ENCODE assay signal across 25 cellular contexts in the genomic region with DNA sequence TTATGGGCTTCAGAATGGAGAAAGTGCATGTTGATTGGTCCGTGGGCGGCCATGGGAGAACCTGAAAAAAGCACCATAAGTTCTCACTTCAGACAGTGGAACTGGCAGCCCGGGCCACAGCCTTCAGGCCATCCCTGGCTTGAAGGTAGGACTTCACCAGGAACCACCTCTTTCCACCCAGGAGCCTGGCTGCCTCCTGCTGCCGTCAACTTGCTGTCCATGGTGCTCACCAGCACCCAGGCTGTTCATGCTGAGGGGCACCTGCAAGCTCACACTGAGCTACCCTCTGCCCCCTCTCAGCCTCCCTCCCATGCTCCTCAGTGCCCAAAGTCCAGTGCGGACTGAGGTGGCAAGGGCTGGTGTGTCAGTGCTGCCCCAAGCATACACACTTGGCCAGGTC.
"Had no signal": no experiment of that assay in that cellular context is flagged by ENCODE, and none has a peak within 500 bp of the region (broad histone marks: within the 10 kb centered on the region; RNA-seq: fewer than 3 reads in every experiment).

No MANE protein-coding gene starts in this region.

- FAIRE-seq: endometrium had no signal

- H3K27ac Mint-ChIP-seq: activated CD4-positive, alpha-beta T cell treated with anti-CD3 and anti-CD28 coated beads, Interleukin-2, amount 10 ng/mL, durations not matched to agents 7 days and 5 days; activated CD8-positive, alpha-beta memory T cell treated with anti-CD3 and anti-CD28 coated beads, Interleukin-2, amount 10 ng/mL, durations not matched to agents 7 days and 5 days; activated CD8-positive, alpha-beta T cell treated with anti-CD3 and anti-CD28 coated beads for 36 hours; activated naive CD4-positive, alpha-beta T cell treated with anti-CD3 and anti-CD28 coated beads, Interleukin-2, amount 50 U/mL, for 24 hours; activated T-helper 1 cell treated with anti-CD3 and anti-CD28 coated beads, Interleukin-12 subunit alpha, Interleukin-12 subunit beta, Interleukin-2, Interleukin-4 antibody, amounts not matched to agents 30 ng/mL and 10 ng/mL and 1 ng/mL, durations not matched to agents 14 hours and 24 hours and 36 hours; brain; dendritic cell treated with granulocyte-macrophage colony-stimulating factor and Interleukin-4, amounts not matched to agents 40 ng/mL and 50 ng/mL, for 4 days; immature natural killer cell; mesothelial cell of epicardium; nephron had no signal

- H3K9me3 ChIP-seq: left lung, tibial artery had no signal

- H3K27ac ChIP-seq: left lung, tibial artery, WERI-Rb-1 had no signal

- H3K4me3 ChIP-seq: left lung, tibial artery had no signal

- DNase-seq: activated CD4-positive, alpha-beta T cell treated with anti-CD3 and anti-CD28 coated beads, Interleukin-2, amount 10 ng/mL, durations not matched to agents 7 days and 5 days; activated CD4-positive, CD25-positive, alpha-beta regulatory T cell treated with anti-CD3 and anti-CD28 coated beads, Interleukin-2, amount 50 U/mL, for 72 hours; activated CD8-positive, alpha-beta memory T cell treated with anti-CD3 and anti-CD28 coated beads, Interleukin-2, amount 10 ng/mL, durations not matched to agents 7 days and 5 days; activated CD8-positive, alpha-beta T cell treated with anti-CD3 and anti-CD28 coated beads for 36 hours; activated gamma-delta T cell; activated T-cell treated with anti-CD3 and anti-CD28 coated beads for 4 hours; anterior cingulate cortex; caudate nucleus; effector CD4-positive, alpha-beta T cell; foreskin melanocyte; immature natural killer cell; left lung; mammary epithelial cell; stimulated activated CD4-positive, alpha-beta T cell treated with anti-CD3 and anti-CD28 coated beads, Interleukin-2, amount 100 ng/mL, for 48 hours; stimulated activated CD8-positive, alpha-beta memory T cell treated with anti-CD3 and anti-CD28 coated beads, Interleukin-4, amount 100 ng/mL, for 48 hours; stimulated activated naive CD4-positive, alpha-beta T cell treated with Interleukin-2 at 50 U/mL for 16 hours; tibial artery; WERI-Rb-1 had no signal

- H3K4me1 ChIP-seq: left lung, tibial artery had no signal

- H3K27me3 ChIP-seq: left lung had no signal

- H3K4me3 Mint-ChIP-seq: activated CD4-positive, alpha-beta T cell treated with anti-CD3 and anti-CD28 coated beads, Interleukin-2, amount 10 ng/mL, durations not matched to agents 7 days and 5 days; activated CD8-positive, alpha-beta memory T cell treated with anti-CD3 and anti-CD28 coated beads, Interleukin-2, amount 10 ng/mL, durations not matched to agents 7 days and 5 days; activated CD8-positive, alpha-beta T cell treated with anti-CD3 and anti-CD28 coated beads for 36 hours; activated naive CD4-positive, alpha-beta T cell treated with anti-CD3 and anti-CD28 coated beads, Interleukin-2, amount 50 U/mL, for 24 hours; activated T-helper 1 cell treated with anti-CD3 and anti-CD28 coated beads, Interleukin-12 subunit alpha, Interleukin-12 subunit beta, Interleukin-2, Interleukin-4 antibody, amounts not matched to agents 30 ng/mL and 10 ng/mL and 1 ng/mL, durations not matched to agents 14 hours and 24 hours and 36 hours; brain; dendritic cell treated with granulocyte-macrophage colony-stimulating factor and Interleukin-4, amounts not matched to agents 40 ng/mL and 50 ng/mL, for 4 days; immature natural killer cell; mesothelial cell of epicardium; nephron had no signal

- ATAC-seq: activated CD8-positive, alpha-beta memory T cell treated with anti-CD3 and anti-CD28 coated beads, Interleukin-2, amount 10 ng/mL, durations not matched to agents 7 days and 5 days; activated CD8-positive, alpha-beta T cell treated with anti-CD3 and anti-CD28 coated beads for 36 hours; left lung had no signal

- H3K36me3 ChIP-seq: left lung, tibial artery, WERI-Rb-1 had no signal

- H3K4me1 Mint-ChIP-seq: activated CD4-positive, alpha-beta T cell treated with anti-CD3 and anti-CD28 coated beads, Interleukin-2, amount 10 ng/mL, durations not matched to agents 7 days and 5 days; activated CD8-positive, alpha-beta memory T cell treated with anti-CD3 and anti-CD28 coated beads, Interleukin-2, amount 10 ng/mL, durations not matched to agents 7 days and 5 days; activated naive CD4-positive, alpha-beta T cell treated with anti-CD3 and anti-CD28 coated beads, Interleukin-2, amount 50 U/mL, for 24 hours; brain; immature natural killer cell had no signal

- H3K9me3 Mint-ChIP-seq: activated CD4-positive, alpha-beta T cell treated with anti-CD3 and anti-CD28 coated beads, Interleukin-2, amount 10 ng/mL, durations not matched to agents 7 days and 5 days; activated CD8-positive, alpha-beta T cell treated with anti-CD3 and anti-CD28 coated beads for 36 hours; activated naive CD4-positive, alpha-beta T cell treated with anti-CD3 and anti-CD28 coated beads, Interleukin-2, amount 50 U/mL, for 24 hours; activated T-helper 1 cell treated with anti-CD3 and anti-CD28 coated beads, Interleukin-12 subunit alpha, Interleukin-12 subunit beta, Interleukin-2, Interleukin-4 antibody, amounts not matched to agents 30 ng/mL and 10 ng/mL and 1 ng/mL, durations not matched to agents 14 hours and 24 hours and 36 hours; dendritic cell treated with granulocyte-macrophage colony-stimulating factor and Interleukin-4, amounts not matched to agents 40 ng/mL and 50 ng/mL, for 4 days; immature natural killer cell; mesothelial cell of epicardium; nephron had no signal
